Comparison of ENCODE assay signal across 15 cellular contexts in genomic region chr14:57732886-57733285, GRCh38.
DNase-seq lines count a peak whose midpoint lies in the region; ATAC-seq and TF ChIP-seq lines count a peak whose summit lies in the region.
"Had no signal": no experiment of that assay in that cellular context is flagged by ENCODE, and none has a peak within 500 bp of the region (broad histone marks: within the 10 kb centered on the region; RNA-seq: fewer than 3 reads in every experiment).

No MANE protein-coding gene starts in this region.

- no TSS peak for BruUV-seq in mammary epithelial cell (replicated peaks; lab: Mats Ljungman, UMichigan)

- intact Hi-C loops in mammary epithelial cell (cut with micrococcal nuclease) = no loop called here
- intact Hi-C loops in activated CD4-positive, alpha-beta T cell treated with anti-CD3 and anti-CD28 coated beads, Interleukin-2, amount 10 ng/mL, durations not matched to agents 24 days and 14 days (cut with micrococcal nuclease) = no loop called here

- H3K36me3 ChIP-seq in mammary epithelial cell (ENCODE audit: insufficient read depth, low read length) = no peaks in the 10 kb centered on the region
- H3K36me3 ChIP-seq: upper lobe of right lung had no signal

- H3K27me3 ChIP-seq in mammary epithelial cell (ENCODE audit: insufficient read depth, low read length) = no peaks in the 10 kb centered on the region
- H3K27me3 ChIP-seq: upper lobe of right lung had no signal

- no peak overlapping the region for H3K4me3 ChIP-seq in mammary epithelial cell (replicated peaks in 1 of 3; ENCODE audit: insufficient read depth in 1 of 3, low read depth in 2 of 3, low read length in 3 of 3)
- H3K4me3 ChIP-seq: upper lobe of right lung had no signal

- no peaks in the 10 kb centered on the region for H3K9me3 ChIP-seq in mammary epithelial cell (replicated peaks; ENCODE audit: insufficient read depth, low read length)
- H3K9me3 ChIP-seq: upper lobe of right lung had no signal

- H3K4me3 Mint-ChIP-seq in activated CD4-positive, alpha-beta T cell treated with anti-CD3 and anti-CD28 coated beads, Interleukin-2, amount 10 ng/mL, durations not matched to agents 24 days and 14 days = no peak overlapping the region
- H3K4me3 Mint-ChIP-seq: activated CD8-positive, alpha-beta memory T cell treated with anti-CD3 and anti-CD28 coated beads, Interleukin-2, amount 10 ng/mL, durations not matched to agents 7 days and 5 days; activated naive CD4-positive, alpha-beta T cell treated with anti-CD3 and anti-CD28 coated beads, Interleukin-2, amount 50 U/mL, for 24 hours; immature natural killer cell had no signal

- no peaks in the 10 kb centered on the region for H3K79me2 ChIP-seq in mammary epithelial cell (ENCODE audit: insufficient read depth, low read length)

- H3K4me1 Mint-ChIP-seq in activated CD4-positive, alpha-beta T cell treated with anti-CD3 and anti-CD28 coated beads, Interleukin-2, amount 10 ng/mL, durations not matched to agents 24 days and 14 days = no peaks in the 10 kb centered on the region
- H3K4me1 Mint-ChIP-seq: activated CD8-positive, alpha-beta memory T cell treated with anti-CD3 and anti-CD28 coated beads, Interleukin-2, amount 10 ng/mL, durations not matched to agents 7 days and 5 days; activated naive CD4-positive, alpha-beta T cell treated with anti-CD3 and anti-CD28 coated beads, Interleukin-2, amount 50 U/mL, for 24 hours; immature natural killer cell had no signal

- peaks cover 16% of the 10 kb centered on the region for H3K4me1 ChIP-seq in mammary epithelial cell (ENCODE audit: insufficient read depth, low read length)
- H3K4me1 ChIP-seq: upper lobe of right lung had no signal

- TF ChIP-seq CTCF in mammary epithelial cell (conservative IDR thresholded peaks at IDR 0.05 in 1 of 2, IDR thresholded peaks at IDR 0.05 in 1 of 2; ENCODE audit: extremely low read depth in 1 of 2, insufficient read depth in 1 of 2, low read depth in 1 of 2, low read length in 2 of 2) = no peak

- H2AFZ ChIP-seq in mammary epithelial cell (ENCODE audit: low read depth, low read length) = peak overlapping the region; percentile 7

- in situ Hi-C loops in mammary epithelial cell (cut with MboI; ENCODE audit: low sequenced_read_pairs in 2 of 2) = no loop called here

- H4K20me1 ChIP-seq in mammary epithelial cell (ENCODE audit: insufficient read depth, low read length) = no peaks in the 10 kb centered on the region

- H3K27ac Mint-ChIP-seq in activated CD4-positive, alpha-beta T cell treated with anti-CD3 and anti-CD28 coated beads, Interleukin-2, amount 10 ng/mL, durations not matched to agents 24 days and 14 days = no peak overlapping the region
- H3K27ac Mint-ChIP-seq: activated CD8-positive, alpha-beta memory T cell treated with anti-CD3 and anti-CD28 coated beads, Interleukin-2, amount 10 ng/mL, durations not matched to agents 7 days and 5 days; activated naive CD4-positive, alpha-beta T cell treated with anti-CD3 and anti-CD28 coated beads, Interleukin-2, amount 50 U/mL, for 24 hours; immature natural killer cell had no signal

- 65% methylated on average over 3 of the region's 3 CpGs for WGBS in mammary epithelial cell (ENCODE audit: low coverage, missing lambda C conversion rate)

- CTCF ChIA-PET in mammary epithelial cell (lab: Charles Lee; ENCODE audit: low non-redundant PET) = no interaction called here

- DNase-seq in DMS 273 (lab: John Stamatoyannopoulos, UW; ENCODE audit: unreplicated experiment) (peak; percentile 86), NCI-H1105 (lab: John Stamatoyannopoulos, UW) (peak; percentile 49), mammary epithelial cell (no peak), kidney glomerular epithelial cell (lab: John Stamatoyannopoulos, UW) (peak; percentile 44), glomerular visceral epithelial cell (ENCODE audit: extremely low spot score) (no peak)
- no peak for DNase-seq in activated CD4-positive, alpha-beta T cell treated with anti-CD3 and anti-CD28 coated beads, Interleukin-2, amount 10 ng/mL, durations not matched to agents 24 days and 14 days
- DNase-seq: activated CD8-positive, alpha-beta memory T cell treated with anti-CD3 and anti-CD28 coated beads, Interleukin-2, amount 10 ng/mL, durations not matched to agents 7 days and 5 days; AML-193; immature natural killer cell; KBM-7; upper lobe of right lung had no signal

- H3K9ac ChIP-seq in mammary epithelial cell (ENCODE audit: insufficient read depth, low read length) = no peak overlapping the region

- dilution Hi-C loops in mammary epithelial cell (cut with HindIII; ENCODE audit: low sequenced_read_pairs) = no loop called here

- no peaks in the 10 kb centered on the region for H3K27me3 Mint-ChIP-seq in activated CD4-positive, alpha-beta T cell treated with anti-CD3 and anti-CD28 coated beads, Interleukin-2, amount 10 ng/mL, durations not matched to agents 24 days and 14 days
- H3K27me3 Mint-ChIP-seq: activated CD8-positive, alpha-beta memory T cell treated with anti-CD3 and anti-CD28 coated beads, Interleukin-2, amount 10 ng/mL, durations not matched to agents 7 days and 5 days had no signal

- H3K4me2 ChIP-seq in mammary epithelial cell (ENCODE audit: insufficient read depth, low read depth, low read length) = no peak overlapping the region

- no peak for ATAC-seq in GM18907 (IDR thresholded peaks at IDR 0.05; ENCODE audit: unreplicated experiment)
- no peak for ATAC-seq in GM19351 (IDR thresholded peaks at IDR 0.05; ENCODE audit: unreplicated experiment)
- ATAC-seq: activated CD8-positive, alpha-beta memory T cell treated with anti-CD3 and anti-CD28 coated beads, Interleukin-2, amount 10 ng/mL, durations not matched to agents 7 days and 5 days; upper lobe of right lung had no signal

- H3K27ac ChIP-seq in mammary epithelial cell (ENCODE audit: insufficient read depth, low read depth, low read length) = no peak overlapping the region
- H3K27ac ChIP-seq: upper lobe of right lung, VCaP had no signal

- no peaks in the 10 kb centered on the region for H3K36me3 Mint-ChIP-seq in activated CD4-positive, alpha-beta T cell treated with anti-CD3 and anti-CD28 coated beads, Interleukin-2, amount 10 ng/mL, durations not matched to agents 24 days and 14 days (ENCODE audit: low read depth)
- H3K36me3 Mint-ChIP-seq: activated CD8-positive, alpha-beta memory T cell treated with anti-CD3 and anti-CD28 coated beads, Interleukin-2, amount 10 ng/mL, durations not matched to agents 7 days and 5 days; activated naive CD4-positive, alpha-beta T cell treated with anti-CD3 and anti-CD28 coated beads, Interleukin-2, amount 50 U/mL, for 24 hours; immature natural killer cell had no signal

- no peaks in the 10 kb centered on the region for H3K9me3 Mint-ChIP-seq in activated CD4-positive, alpha-beta T cell treated with anti-CD3 and anti-CD28 coated beads, Interleukin-2, amount 10 ng/mL, durations not matched to agents 24 days and 14 days

Comparison
In these comparisons a context has a peak if more than half of its experiments do, and no peak if none do; other contexts are left out.
1. DNase-seq: peak in DMS 273 (single experiment), NCI-H1105 (single experiment) and kidney glomerular epithelial cell (single experiment); none in mammary epithelial cell (single experiment), activated CD4-positive, alpha-beta T cell treated with anti-CD3 and anti-CD28 coated beads, Interleukin-2, amount 10 ng/mL, durations not matched to agents 24 days and 14 days (single experiment) and glomerular visceral epithelial cell (single experiment).